ENCODE assay signal across 8 cellular contexts in genomic region chr1:35564037-35564883, GRCh38. TPM values are rescaled to one million over a fixed set of nuclear protein-coding genes. Genes with fewer than 3 reads are reported as not detected.
DNase-seq lines count a peak whose midpoint lies in the region; ATAC-seq and TF ChIP-seq lines count a peak whose summit lies in the region.

No MANE protein-coding gene starts in this region.

- no peak overlapping the region for H3K9ac ChIP-seq in colonic mucosa (ENCODE audit: low read depth in 2 of 2, low read length in 2 of 2)

- H3K27ac ChIP-seq in CD8-positive, alpha-beta T cell (ENCODE audit: low read depth, low read length): no peak overlapping the region
- no peak overlapping the region for H3K27ac ChIP-seq in colonic mucosa

- WGBS in lower leg skin, 2 donors: 45 to 53% methylated on average over 9 of the region's 9 CpGs

- CTCF ChIA-PET in CD8-positive, alpha-beta T cell (lab: Charles Lee): interaction anchor here (0.5 to 5.9 kb wide), 42 partner anchors 8 to 318 kb away, joined by 3 to 144 read pairs (median 4); partner anchors contain the start of genes C1orf216, CLSPN, KIAA0319L and TFAP2E
- CTCF ChIA-PET in HEK293T (lab: Yijun Ruan, JAX): interaction anchor here (0.5 to 2.1 kb wide), 13 partner anchors 8 to 539 kb away, joined by 3 to 27 read pairs (median 4); partner anchors contain the start of gene CLSPN

- peak; percentile 61 to 87 (median 79) for DNase-seq in CD8-positive, alpha-beta T cell
- DNase-seq in HEK293T (ENCODE audit: extremely low spot score): peak; percentile 73
- peak; percentile 75 for DNase-seq in NCI-H510A (lab: John Stamatoyannopoulos, UW)
- DNase-seq in activated CD4-positive, alpha-beta T cell treated with anti-CD3 and anti-CD28 coated beads for 48 hours: peak; percentile 89
- peak; percentile 88 for DNase-seq in colonic mucosa
- DNase-seq in lower leg skin (ENCODE audit: low spot score in 2 of 2): peak; percentile 69 to 96
- DNase-seq in stimulated activated CD8-positive, alpha-beta memory T cell treated with anti-CD3 and anti-CD28 coated beads, Interleukin-12 subunit alpha, Interleukin-12 subunit beta, amount 100 ng/mL, for 1 hour (ENCODE audit: low read depth): peak; percentile 72

- H3K4me1 ChIP-seq in CD8-positive, alpha-beta T cell (ENCODE audit: insufficient read depth, low read length): no peaks in the 10 kb centered on the region
- H3K4me1 ChIP-seq in colonic mucosa: no peaks in the 10 kb centered on the region

- H3K36me3 ChIP-seq in CD8-positive, alpha-beta T cell (ENCODE audit: insufficient read depth, low read length): no peaks in the 10 kb centered on the region
- H3K36me3 ChIP-seq in colonic mucosa: no peaks in the 10 kb centered on the region

- no peaks in the 10 kb centered on the region for H3K27me3 ChIP-seq in CD8-positive, alpha-beta T cell (ENCODE audit: insufficient read depth, low read length)
- no peaks in the 10 kb centered on the region for H3K27me3 ChIP-seq in colonic mucosa

- peaks cover 26% of the 10 kb centered on the region for H3K36me3 Mint-ChIP-seq in CD8-positive, alpha-beta T cell

- H3K4me3 Mint-ChIP-seq in CD8-positive, alpha-beta T cell: no peak overlapping the region

- intact Hi-C loops in CD8-positive, alpha-beta T cell (cut with DNase I, micrococcal nuclease): loop anchor here (1.0 kb wide), 1 partner anchor 113 kb away; no protein-coding TSS in a partner anchor
- intact Hi-C loops in colonic mucosa (cut with DNase I): loop anchor here (1.0 kb wide), 1 partner anchor 112 kb away; no protein-coding TSS in a partner anchor
- intact Hi-C loops in lower leg skin (cut with DNase I; ENCODE audit: low total_unique reads): loop anchor here (5.0 kb wide), 1 partner anchor 208 kb away; no protein-coding TSS in a partner anchor

- TF ChIP-seq POLR2A in lower leg skin (IDR thresholded peaks at IDR 0.05): no peak

- no peak overlapping the region for H3K27ac Mint-ChIP-seq in CD8-positive, alpha-beta T cell

- no peaks in the 10 kb centered on the region for H3K9me3 Mint-ChIP-seq in CD8-positive, alpha-beta T cell

- POLR2A ChIA-PET in CD8-positive, alpha-beta T cell (lab: Charles Lee): interaction anchor here (0.8 to 1.5 kb wide), 5 partner anchors 7 to 205 kb away, joined by 3 to 6 read pairs (median 5); partner anchors contain the start of genes CLSPN and KIAA0319L
- POLR2A ChIA-PET in HEK293T (lab: Yijun Ruan, JAX): interaction anchor here (0.5 kb wide), 1 partner anchor 357 kb away, joined by 3 read pairs; no protein-coding TSS in a partner anchor

- peak; percentile 74 for ATAC-seq in CD8-positive, alpha-beta T cell
- no peak for ATAC-seq in HG02571 (IDR thresholded peaks at IDR 0.05; ENCODE audit: unreplicated experiment)

- no peaks in the 10 kb centered on the region for H3K27me3 Mint-ChIP-seq in CD8-positive, alpha-beta T cell (ENCODE audit: low read depth)

- peaks cover 32% of the 10 kb centered on the region for H3K4me1 Mint-ChIP-seq in CD8-positive, alpha-beta T cell (ENCODE audit: low read depth)

- H3K9me3 ChIP-seq in CD8-positive, alpha-beta T cell (ENCODE audit: low read length): no peaks in the 10 kb centered on the region
- H3K9me3 ChIP-seq in colonic mucosa: no peaks in the 10 kb centered on the region

- H3K4me3 ChIP-seq in CD8-positive, alpha-beta T cell (ENCODE audit: low read depth, low read length): no peak overlapping the region
- H3K4me3 ChIP-seq in colonic mucosa (no peak overlapping the region), lower leg skin (ENCODE audit: low read depth, poor library complexity, severe bottlenecking) (no peak overlapping the region)

- peak; percentile 72 for TF ChIP-seq CTCF in CD8-positive, alpha-beta T cell (IDR thresholded peaks at IDR 0.05)
- TF ChIP-seq CTCF in colonic mucosa (IDR thresholded peaks at IDR 0.05): peak; percentile 79
- no peak for TF ChIP-seq CTCF in lower leg skin (IDR thresholded peaks at IDR 0.05)

TF ChIP-seq in HEK293T, 16 proteins besides CTCF, POLR2A, EP300 and RAD21:
- TF ChIP-seq LEF1 (IDR thresholded peaks at IDR 0.05; ENCODE audit: borderline replicate concordance) (no peak), TARDBP (IDR thresholded peaks at IDR 0.05) (no peak), FOXK2 (IDR thresholded peaks at IDR 0.05) (no peak), NFRKB (IDR thresholded peaks at IDR 0.05) (no peak), CTBP1 (IDR thresholded peaks at IDR 0.05; ENCODE audit: borderline replicate concordance) (no peak), BHLHE40 (IDR thresholded peaks at IDR 0.05; ENCODE audit: borderline replicate concordance) (no peak), FOXA1 (IDR thresholded peaks at IDR 0.05) (no peak), ARNT (IDR thresholded peaks at IDR 0.05) (no peak), SUZ12 (IDR thresholded peaks at IDR 0.05) (no peak), PKNOX1 (IDR thresholded peaks at IDR 0.05) (no peak), L3MBTL2 (conservative IDR thresholded peaks at IDR 0.05) (no peak)

RNA-seq across cellular contexts. Expression of gene NCDN, which starts 6.7 kb away (rescaled TPM):
- total RNA-seq in CD8-positive, alpha-beta T cell: 10 to 100 TPM in 1 of 2 experiments, 1 to 10 TPM in 1; 9.1 to 10.3 TPM
- total RNA-seq in colonic mucosa: 10 to 100 TPM in 1 of 2 donors, 1 to 10 TPM in 1; 9.7 to 18.0 TPM
- 10 to 100 TPM; 13.7 to 18.4 (median 16.1) TPM for total RNA-seq in lower leg skin

RNA-seq across cellular contexts. Expression of gene KIAA0319L, which starts 7.1 kb away (rescaled TPM):
- 10 to 100 TPM; 37.0 to 39.8 TPM for total RNA-seq in CD8-positive, alpha-beta T cell
- 10 to 100 TPM; 53.2 to 66.0 TPM for total RNA-seq in colonic mucosa
- total RNA-seq in lower leg skin: 10 to 100 TPM; 33.4 to 60.9 (median 44.9) TPM

RNA-seq across cellular contexts. Expression of gene TFAP2E, which starts 8.9 kb away (rescaled TPM):
- 1 to 10 TPM; 2.2 to 2.6 TPM for total RNA-seq in CD8-positive, alpha-beta T cell
- total RNA-seq in colonic mucosa (1 to 10 TPM in 1 of 2 donors, under 1 TPM in 1; 0.67 to 1.1 TPM), lower leg skin (1 to 10 TPM; 4.2 to 5.7 (median 4.8) TPM)

Comparison
In these comparisons a context has a peak if more than half of its experiments do, and no peak if none do; other contexts are left out.
1. CTCF ChIP-seq: peak in CD8-positive, alpha-beta T cell (single experiment) and colonic mucosa (single experiment); none in lower leg skin (0 of 3).
2. Peak in every context shown above with its lines, with median percentiles within 50 percentile points of each other: DNase-seq.